Comparison of ENCODE assay signal across 8 cellular contexts in the genomic region with DNA sequence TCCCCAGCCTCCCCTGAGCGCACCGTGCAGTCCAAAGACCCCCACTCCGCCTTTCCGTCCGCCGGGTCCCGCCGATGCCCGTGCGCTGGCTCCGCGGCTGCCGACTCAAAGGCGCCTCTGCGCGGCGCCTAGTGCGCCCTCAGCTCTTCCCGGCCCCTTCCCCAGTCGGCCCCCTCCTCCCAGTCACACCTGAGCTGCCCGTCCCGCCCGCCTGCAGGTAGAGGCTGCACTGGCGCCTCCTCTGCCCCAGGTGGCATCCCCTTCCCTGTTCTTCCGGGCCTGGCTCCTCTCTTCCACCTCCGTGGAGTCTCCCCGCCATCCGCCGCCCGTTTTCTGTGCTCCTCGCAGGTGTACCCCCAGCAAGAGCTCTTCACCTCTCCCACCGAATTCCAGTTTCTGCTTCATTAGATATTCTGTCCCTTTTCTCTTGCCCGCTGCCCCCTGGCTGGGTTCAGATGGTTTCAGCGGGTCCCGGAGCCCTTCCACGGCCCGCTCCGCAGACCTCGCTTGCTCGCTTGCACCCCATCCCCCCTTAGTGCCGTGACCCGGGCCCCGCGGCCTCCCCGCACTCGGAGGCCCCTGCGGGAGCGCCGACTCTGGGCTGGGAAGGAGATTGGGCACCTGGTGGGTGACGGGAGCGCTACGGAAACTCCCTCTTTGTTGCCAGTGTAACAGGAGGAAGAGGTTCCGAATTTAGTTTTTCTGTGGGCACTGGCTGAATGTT. TPM values are rescaled to one million over a fixed set of nuclear protein-coding genes. Genes with fewer than 3 reads are reported as not detected.
DNase-seq lines count a peak whose midpoint lies in the region; ATAC-seq and TF ChIP-seq lines count a peak whose summit lies in the region.

No MANE protein-coding gene starts in this region.

- peak; percentile 14 for ATAC-seq in GM19328 (IDR thresholded peaks at IDR 0.05; ENCODE audit: unreplicated experiment)
- ATAC-seq in HG03571 (IDR thresholded peaks at IDR 0.05; ENCODE audit: unreplicated experiment): peak; percentile 14
- no peak for ATAC-seq in thoracic aorta (ENCODE audit: insufficient number of reproducible peaks, low FRiP score, low read depth)

- TF ChIP-seq CTCF in BE2C (IDR thresholded peaks at IDR 0.05; ENCODE audit: low read depth, low read length) (no peak), PC-9 (conservative IDR thresholded peaks at IDR 0.05) (peak; percentile 64), foreskin fibroblast (IDR thresholded peaks at IDR 0.05; ENCODE audit: low read depth, low read length) (no peak), neural crest cell (conservative IDR thresholded peaks at IDR 0.05) (no peak), thoracic aorta (IDR thresholded peaks at IDR 0.05) (no peak)

- peaks cover 24% of the 10 kb centered on the region; the same call in 1 of the 2 replicates for H3F3A ChIP-seq in PC-9 (ENCODE audit: insufficient read depth, low read depth)

- H2AFZ ChIP-seq in PC-9: peak overlapping the region; percentile 97

- H3K9me2 ChIP-seq in PC-9 (ENCODE audit: insufficient read depth): no peaks in the 10 kb centered on the region

- no TSS peak for BruUV-seq in PC-9 (replicated peaks; lab: Mats Ljungman, UMichigan)

- DNase-seq in BE2C (peak; percentile 15), PC-9 (peak; percentile 71 to 86), activated gamma-delta T cell (lab: John Stamatoyannopoulos, UW) (peak; percentile 15), foreskin fibroblast (peak; percentile 43 to 76), neural crest cell (ENCODE audit: low read depth, low spot score) (peak; percentile 23), thoracic aorta (ENCODE audit: low spot score) (no peak)

- peak overlapping the region; percentile 57 for H3K4me3 ChIP-seq in BE2C (ENCODE audit: low read depth, low read length)
- H3K4me3 ChIP-seq in PC-9: peak overlapping the region; percentile 97
- peak overlapping the region; percentile 74 to 77 for H3K4me3 ChIP-seq in foreskin fibroblast (ENCODE audit: low read depth in 1 of 2, low read length in 2 of 2)
- H3K4me3 ChIP-seq in thoracic aorta: peak overlapping the region; percentile 90

- H3K36me3 ChIP-seq in BE2C (no peaks in the 10 kb centered on the region), PC-9 (ENCODE audit: low read depth) (no peaks in the 10 kb centered on the region), thoracic aorta (no peaks in the 10 kb centered on the region)

- no peaks in the 10 kb centered on the region for H3K36me3 Mint-ChIP-seq in neural crest cell (ENCODE audit: low read depth)

- H3K79me2 ChIP-seq in PC-9 (ENCODE audit: low read depth): peaks cover 44% of the 10 kb centered on the region

- H3K9me3 Mint-ChIP-seq in neural crest cell: no peaks in the 10 kb centered on the region

- H3K27ac ChIP-seq in PC-9 (peak overlapping the region; percentile 85), thoracic aorta (peak overlapping the region; percentile 69 to 87)

- H3K9me3 ChIP-seq in BE2C (no peaks in the 10 kb centered on the region), PC-9 (ENCODE audit: insufficient read depth, low read depth) (no peaks in the 10 kb centered on the region), thoracic aorta (no peaks in the 10 kb centered on the region)

- peaks cover 6% of the 10 kb centered on the region for H3K4me1 Mint-ChIP-seq in neural crest cell

- peaks cover 75% of the 10 kb centered on the region for H3K27me3 Mint-ChIP-seq in neural crest cell (ENCODE audit: low read depth)

- peak overlapping the region; percentile 79 for H3K4me2 ChIP-seq in PC-9

- H3K4me1 ChIP-seq in BE2C: no peaks in the 10 kb centered on the region; the same call in 1 of the 2 replicates
- peaks cover 25% of the 10 kb centered on the region for H3K4me1 ChIP-seq in PC-9 (replicated peaks; ENCODE audit: insufficient read depth)
- H3K4me1 ChIP-seq in thoracic aorta (ENCODE audit: control insufficient read depth in 1 of 2, low read depth in 2 of 2): peaks cover 22 to 37% of the 10 kb centered on the region in 2 donors

- intact Hi-C loops in PC-9 (cut with micrococcal nuclease; ENCODE audit: unreplicated experiment): loop anchor here (1.0 to 10.0 kb wide), 11 partner anchors 56 to 470 kb away; a partner anchor contains a TSS

- no peaks in the 10 kb centered on the region for H4K20me1 ChIP-seq in PC-9 (ENCODE audit: insufficient read depth)

- H3K27ac Mint-ChIP-seq in neural crest cell (ENCODE audit: unreplicated experiment): no peak overlapping the region

- CTCF ChIA-PET in PC-9 (lab: Charles Lee): interaction anchor here (0.6 to 1.1 kb wide), 10 partner anchors 10 to 638 kb away, joined by 3 to 11 read pairs (median 3); no protein-coding TSS in a partner anchor

- peak overlapping the region; percentile 85 for H3K4me3 Mint-ChIP-seq in neural crest cell

- peaks cover 29% of the 10 kb centered on the region for H3K27me3 ChIP-seq in BE2C
- no peaks in the 10 kb centered on the region for H3K27me3 ChIP-seq in PC-9 (ENCODE audit: insufficient read depth, low read depth)
- no peaks in the 10 kb centered on the region for H3K27me3 ChIP-seq in thoracic aorta (replicated peaks; ENCODE audit: insufficient read depth)

- POLR2A ChIA-PET in PC-9 (lab: Charles Lee; ENCODE audit: unreplicated experiment): interaction anchor here (0.6 to 1.2 kb wide), 6 partner anchors 31 to 295 kb away, joined by 3 to 6 read pairs (median 4); no protein-coding TSS in a partner anchor

RNA-seq across cellular contexts. Expression of a gene that starts 0.7 kb away (rescaled TPM):
- 1.1 TPM for polyA plus RNA-seq in BE2C (2012; ENCODE audit: insufficient read depth, insufficient read length, low read depth)
- total RNA-seq in PC-9 (2021) (70.2 and 95.2 TPM in 2 replicates), neural crest cell (13.7 and 13.9 TPM in 2 replicates), thoracic aorta (10 to 100 TPM; 33.9 to 58.8 TPM)
